ENCODE assay signal across 8 cellular contexts in the genomic region with DNA sequence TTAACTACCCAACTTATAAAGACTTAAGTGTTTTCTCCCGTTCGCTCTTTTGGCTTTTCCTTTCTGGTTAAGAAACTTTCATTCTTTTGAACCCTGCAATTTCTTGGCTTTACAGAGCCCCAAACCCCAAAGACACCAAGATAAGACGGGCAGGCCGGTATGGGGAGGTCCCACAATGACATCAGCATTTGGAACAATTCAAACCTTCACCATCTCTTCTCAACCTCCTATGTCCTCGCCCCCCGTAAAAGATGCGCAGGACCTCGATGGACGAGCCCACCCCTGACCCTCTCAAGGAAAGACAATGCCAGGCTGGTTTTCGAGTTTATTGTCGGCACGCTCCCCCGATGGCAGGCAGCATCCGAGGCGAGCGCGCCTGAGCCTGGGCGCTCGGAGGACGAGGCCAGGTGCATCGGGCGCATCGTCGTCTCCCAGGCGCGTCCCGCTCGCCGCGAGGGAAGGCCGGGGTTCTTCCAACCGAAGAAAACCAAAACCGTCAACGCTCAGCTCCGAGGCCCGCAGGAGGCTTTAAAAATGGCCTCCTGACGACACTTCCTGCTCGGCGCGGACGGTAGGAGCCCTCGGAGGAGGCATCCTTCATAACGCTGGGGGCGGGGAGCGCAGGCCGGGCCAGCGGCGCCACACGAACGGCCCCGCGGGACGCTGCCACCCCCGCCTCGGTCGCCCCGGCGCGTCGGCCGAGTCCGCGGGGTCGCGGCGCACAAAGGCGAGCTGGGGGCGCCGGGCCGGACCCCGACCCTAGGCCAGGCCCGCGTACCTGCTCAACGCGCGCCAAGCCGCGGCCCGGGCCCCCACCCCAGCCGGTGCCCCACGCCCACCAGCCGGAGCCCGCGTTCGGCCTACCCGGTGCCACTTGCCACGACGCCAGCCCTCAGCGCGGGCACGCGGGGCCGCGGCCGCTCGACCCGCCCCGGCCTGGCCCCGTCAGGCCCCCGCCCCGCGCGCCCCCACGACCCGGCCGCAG. TPM values are rescaled to one million over a fixed set of nuclear protein-coding genes. Genes with fewer than 3 reads are reported as not detected.
DNase-seq lines count a peak whose midpoint lies in the region; ATAC-seq and TF ChIP-seq lines count a peak whose summit lies in the region.

No MANE protein-coding gene starts in this region.

- DNase-seq in NCI-H1417 (lab: John Stamatoyannopoulos, UW), result peak in 2 of 3 experiments; percentile 29 to 34
- no peak for DNase-seq in NCI-H1417 treated with DMSO at 0.1 percent for 48 hours (lab: John Stamatoyannopoulos, UW)
- DNase-seq in OCI-M1 (lab: John Stamatoyannopoulos, UW), result peak; percentile 65
- peak; percentile 49 for DNase-seq in activated gamma-delta T cell treated with Interleukin-2 at 50 U/mL for 16 hours
- DNase-seq in trophoblast cell, result peak; percentile 32 to 67
- DNase-seq in NAMALWA (ENCODE audit: low spot score), result no peak

- H3K9ac ChIP-seq in trophoblast cell (ENCODE audit: low read length), result peak overlapping the region; percentile 64

- peaks cover 4% of the 10 kb centered on the region for H3K79me2 ChIP-seq in trophoblast cell (ENCODE audit: control insufficient read depth, insufficient read depth, low read length, poor library complexity)

- H2AFZ ChIP-seq in trophoblast cell (ENCODE audit: insufficient read depth, low read length, poor library complexity), result peak overlapping the region; percentile 91

- H3K18ac ChIP-seq in trophoblast cell (ENCODE audit: low read length), result peak overlapping the region; percentile 40

- peak overlapping the region; percentile 21 for H2AK5ac ChIP-seq in trophoblast cell (ENCODE audit: low read length)

- peak overlapping the region; percentile 71 for H4K91ac ChIP-seq in trophoblast cell (ENCODE audit: low read depth, low read length)

- peak overlapping the region; percentile 32 for H2BK5ac ChIP-seq in trophoblast cell (ENCODE audit: low read depth, low read length, poor library complexity)

- peaks cover 10% of the 10 kb centered on the region for H3K79me1 ChIP-seq in trophoblast cell (ENCODE audit: low read length)

- H3K27me3 ChIP-seq in gastroesophageal sphincter (peaks cover 23% of the 10 kb centered on the region), trophoblast cell (ENCODE audit: insufficient read depth, low read length) (peaks cover under 1% of the 10 kb centered on the region)

- peaks cover 0 to 28% (median 0%) of the 10 kb centered on the region in 3 donors for H3K4me1 ChIP-seq in gastroesophageal sphincter
- H3K4me1 ChIP-seq in trophoblast cell (ENCODE audit: control insufficient read depth in 1 of 2, insufficient read depth in 2 of 2, low read length in 2 of 2), result peaks cover 3 to 15% of the 10 kb centered on the region in 2 experiments

- peak; percentile 66 for ATAC-seq in HG02938 (IDR thresholded peaks at IDR 0.05; ENCODE audit: unreplicated experiment)
- peak; percentile 54 for ATAC-seq in gastroesophageal sphincter

- peak overlapping the region; percentile 50 for H3K14ac ChIP-seq in trophoblast cell (ENCODE audit: low read length)

- peak overlapping the region; percentile 18 for H2BK120ac ChIP-seq in trophoblast cell (ENCODE audit: insufficient read depth, low read length, poor library complexity)

- H3K23ac ChIP-seq in trophoblast cell (ENCODE audit: low read length), result no peak overlapping the region

- WGBS in gastroesophageal sphincter (ENCODE audit: low coverage in 1 of 2), 2 donors, result 33 to 41% methylated on average over 7 to 12 of the region's 106 CpGs
- WGBS in trophoblast cell (ENCODE audit: extremely low coverage, insufficient coverage, insufficient read length), result no CpG with 5 or more reads among the region's 106 CpGs

- peak overlapping the region in 3 of 4 donors; percentile 71 to 83 (median 75) for H3K27ac ChIP-seq in gastroesophageal sphincter
- H3K27ac ChIP-seq in trophoblast cell (ENCODE audit: low read depth, low read length), result peak overlapping the region; percentile 38

- H3K4me3 ChIP-seq in gastroesophageal sphincter, result peak overlapping the region; percentile 55 to 73
- H3K4me3 ChIP-seq in trophoblast cell (ENCODE audit: low read depth, low read length), result peak overlapping the region; percentile 81

- H4K12ac ChIP-seq in trophoblast cell (ENCODE audit: low read depth, low read length), result peak overlapping the region; percentile 93

- H3K9me3 ChIP-seq in gastroesophageal sphincter, result peaks cover 0 to 14% (median 0%) of the 10 kb centered on the region in 3 donors
- H3K9me3 ChIP-seq in trophoblast cell (ENCODE audit: insufficient read depth, low read depth, low read length), result peaks cover 9% of the 10 kb centered on the region

- no peak for TF ChIP-seq CTCF in gastroesophageal sphincter (IDR thresholded peaks at IDR 0.05)

- peak overlapping the region; percentile 52 for H3K4me2 ChIP-seq in trophoblast cell (ENCODE audit: low read length)

- H4K8ac ChIP-seq in trophoblast cell (ENCODE audit: low read depth, low read length), result peak overlapping the region; percentile 90

- no peak for TF ChIP-seq EP300 in gastroesophageal sphincter (IDR thresholded peaks at IDR 0.05)

- peak overlapping the region; percentile 37 for H3K4ac ChIP-seq in trophoblast cell (ENCODE audit: low read depth, low read length)

- TF ChIP-seq POLR2A in gastroesophageal sphincter (IDR thresholded peaks at IDR 0.05), result no peak

- H3K36me3 ChIP-seq in gastroesophageal sphincter (peaks cover 0 to 32% of the 10 kb centered on the region in 2 donors), trophoblast cell (ENCODE audit: control insufficient read depth in 1 of 2, insufficient read depth in 2 of 2, low read length in 2 of 2) (peaks cover 12 to 23% of the 10 kb centered on the region in 2 experiments)

- no peak overlapping the region for H2BK12ac ChIP-seq in trophoblast cell (ENCODE audit: low read length)

RNA-seq across cellular contexts. Expression of a gene that starts 0.7 kb away (rescaled TPM):
- total RNA-seq in gastroesophageal sphincter, result 10 to 100 TPM; 28.7 to 36.5 (median 32.8) TPM
- polyA plus RNA-seq in trophoblast cell (2013), result 18.5 and 20.2 TPM in 2 replicates

Comparison
In these comparisons a context has a peak if more than half of its experiments do, and no peak if none do; other contexts are left out.
1. DNase-seq: peak in NCI-H1417 (2 of 3), OCI-M1 (single experiment), activated gamma-delta T cell treated with Interleukin-2 at 50 U/mL for 16 hours (single experiment) and trophoblast cell (2 of 2); none in NCI-H1417 treated with DMSO at 0.1 percent for 48 hours (single experiment) and NAMALWA (single experiment).